ENCODE assay signal across 2 cellular contexts in the genomic region with DNA sequence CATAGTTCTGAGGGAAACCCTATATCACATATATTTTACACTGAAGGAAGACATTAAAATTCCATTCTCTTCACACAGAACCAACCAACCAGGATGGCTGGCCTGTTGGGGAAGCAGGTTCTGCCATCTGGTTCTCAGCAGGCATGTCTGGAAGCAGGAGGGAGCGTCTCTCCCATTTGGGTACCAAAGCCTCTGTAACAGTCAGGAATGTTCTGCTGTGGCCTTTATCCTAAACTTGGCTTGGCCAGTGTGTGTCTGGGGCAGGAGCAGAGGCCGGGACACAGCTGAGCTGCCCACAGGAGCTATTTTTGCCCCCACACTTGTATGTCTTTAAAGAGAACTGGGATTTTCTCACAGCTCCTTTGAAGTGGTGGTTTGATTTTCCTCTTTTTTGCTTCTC.
TF ChIP-seq lines count a peak whose summit lies in the region.

No MANE protein-coding gene starts in this region.

TF ChIP-seq in GM12891, 5 proteins besides CTCF, POLR2A, EP300 and RAD21:
- TF ChIP-seq POU2F2 (IDR thresholded peaks at IDR 0.05; ENCODE audit: low read depth, low read length): no peak
- no peak for TF ChIP-seq TAF1 (IDR thresholded peaks at IDR 0.05; ENCODE audit: low read depth, low read length)
- no peak for TF ChIP-seq SPI1 (IDR thresholded peaks at IDR 0.05; ENCODE audit: low read depth, low read length)
- TF ChIP-seq POLR2AphosphoS5 (IDR thresholded peaks at IDR 0.05; ENCODE audit: low read depth, low read length): no peak
- TF ChIP-seq PAX5 (IDR thresholded peaks at IDR 0.05; ENCODE audit: insufficient read depth, low read length, severe bottlenecking): no peak

TF ChIP-seq in HepG2, 621 proteins besides CTCF, POLR2A, EP300 and RAD21:
- TF ChIP-seq ZNF256 (CRISPR knock-in tag; conservative IDR thresholded peaks at IDR 0.05) (no peak), PITX1 (CRISPR knock-in tag; IDR thresholded peaks at IDR 0.05) (no peak), MED8 (CRISPR knock-in tag; IDR thresholded peaks at IDR 0.05; ENCODE audit: insufficient replicate concordance) (no peak), ZBTB38 (CRISPR knock-in tag; IDR thresholded peaks at IDR 0.05) (no peak), CCDC6 (CRISPR knock-in tag; IDR thresholded peaks at IDR 0.05) (no peak)
- TF ChIP-seq, protein P1, sequence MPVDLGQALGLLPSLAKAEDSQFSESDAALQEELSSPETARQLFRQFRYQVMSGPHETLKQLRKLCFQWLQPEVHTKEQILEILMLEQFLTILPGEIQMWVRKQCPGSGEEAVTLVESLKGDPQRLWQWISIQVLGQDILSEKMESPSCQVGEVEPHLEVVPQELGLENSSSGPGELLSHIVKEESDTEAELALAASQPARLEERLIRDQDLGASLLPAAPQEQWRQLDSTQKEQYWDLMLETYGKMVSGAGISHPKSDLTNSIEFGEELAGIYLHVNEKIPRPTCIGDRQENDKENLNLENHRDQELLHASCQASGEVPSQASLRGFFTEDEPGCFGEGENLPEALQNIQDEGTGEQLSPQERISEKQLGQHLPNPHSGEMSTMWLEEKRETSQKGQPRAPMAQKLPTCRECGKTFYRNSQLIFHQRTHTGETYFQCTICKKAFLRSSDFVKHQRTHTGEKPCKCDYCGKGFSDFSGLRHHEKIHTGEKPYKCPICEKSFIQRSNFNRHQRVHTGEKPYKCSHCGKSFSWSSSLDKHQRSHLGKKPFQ (CRISPR knock-in tag; IDR thresholded peaks at IDR 0.05; ENCODE audit: insufficient replicate concordance): no peak
TF ChIP-seq in HepG2: peak in this region for 0.
